ENCODE assay signal across 9 cellular contexts in genomic region chr20:50113420-50114224, GRCh38. TPM values are rescaled to one million over a fixed set of nuclear protein-coding genes. Genes with fewer than 3 reads are reported as not detected.
DNase-seq lines count a peak whose midpoint lies in the region; ATAC-seq, FAIRE-seq and TF ChIP-seq lines count a peak whose summit lies in the region.
"Had no signal": no experiment of that assay in that cellular context is flagged by ENCODE, and none has a peak within 500 bp of the region (broad histone marks: within the 10 kb centered on the region; RNA-seq: fewer than 3 reads in every experiment).

No MANE protein-coding gene starts in this region.

- DNase-seq in NCI-H1694 treated with DMSO at 0.1 percent for 48 hours (lab: John Stamatoyannopoulos, UW) (peak; percentile 38), NCI-H1694 (lab: John Stamatoyannopoulos, UW) (no peak), NCI-H128 (lab: John Stamatoyannopoulos, UW; ENCODE audit: unreplicated experiment) (no peak), GM12892 (ENCODE audit: insufficient read length) (no peak)
- no peak for DNase-seq in activated CD8-positive, alpha-beta T cell treated with anti-CD3 and anti-CD28 coated beads, Interleukin-2, amount 10 ng/mL, durations not matched to agents 7 days and 5 days
- DNase-seq in stimulated activated naive CD8-positive, alpha-beta T cell treated with anti-CD3 and anti-CD28 coated beads, Interleukin-15, amount 100 ng/mL, for 72 hours, result no peak
- no peak for DNase-seq in stimulated activated naive CD4-positive, alpha-beta T cell (lab: John Stamatoyannopoulos, UW)

- peaks cover 73% of the 10 kb centered on the region for H3K4me1 Mint-ChIP-seq in activated CD8-positive, alpha-beta T cell treated with anti-CD3 and anti-CD28 coated beads, Interleukin-2, amount 10 ng/mL, durations not matched to agents 7 days and 5 days (ENCODE audit: low read depth)
- H3K4me1 Mint-ChIP-seq in stimulated activated naive CD8-positive, alpha-beta T cell treated with anti-CD3 and anti-CD28 coated beads, Interleukin-15, amount 100 ng/mL, for 72 hours, result peaks cover 74% of the 10 kb centered on the region

- H3K4me3 Mint-ChIP-seq in activated CD8-positive, alpha-beta T cell treated with anti-CD3 and anti-CD28 coated beads, Interleukin-2, amount 10 ng/mL, durations not matched to agents 7 days and 5 days, result peak overlapping the region; percentile 97
- peak overlapping the region; percentile 94 to 98 for H3K4me3 Mint-ChIP-seq in stimulated activated naive CD8-positive, alpha-beta T cell treated with anti-CD3 and anti-CD28 coated beads, Interleukin-15, amount 100 ng/mL, for 72 hours

- H3K9me3 Mint-ChIP-seq in activated CD8-positive, alpha-beta T cell treated with anti-CD3 and anti-CD28 coated beads, Interleukin-2, amount 10 ng/mL, durations not matched to agents 7 days and 5 days (ENCODE audit: insufficient read depth), result no peaks in the 10 kb centered on the region
- no peaks in the 10 kb centered on the region for H3K9me3 Mint-ChIP-seq in stimulated activated naive CD8-positive, alpha-beta T cell treated with anti-CD3 and anti-CD28 coated beads, Interleukin-15, amount 100 ng/mL, for 72 hours

- no peak for TF ChIP-seq POLR2A in GM12892 (IDR thresholded peaks at IDR 0.05; ENCODE audit: low read depth, low read length)

- no peaks in the 10 kb centered on the region for H3K27me3 ChIP-seq in iPS-15b (ENCODE audit: control insufficient read depth, insufficient read depth, low read length)

- H3K36me3 Mint-ChIP-seq in activated CD8-positive, alpha-beta T cell treated with anti-CD3 and anti-CD28 coated beads, Interleukin-2, amount 10 ng/mL, durations not matched to agents 7 days and 5 days (ENCODE audit: low read depth), result peaks cover 33% of the 10 kb centered on the region

- H3K9ac ChIP-seq in iPS-15b (ENCODE audit: low read depth, low read length), result peak overlapping the region; percentile 85

- no peaks in the 10 kb centered on the region for H3K36me3 ChIP-seq in iPS-15b (ENCODE audit: control insufficient read depth, insufficient read depth, low read length)

- POLR2A ChIA-PET in activated CD8-positive, alpha-beta T cell treated with anti-CD3 and anti-CD28 coated beads, Interleukin-2, amount 10 ng/mL, durations not matched to agents 7 days and 5 days (lab: Charles Lee), result interaction anchor here (0.6 to 2.1 kb wide), 5 partner anchors 10 to 518 kb away, joined by 3 to 12 read pairs (median 3); partner anchors contain the start of gene PEDS1

- H3K27me3 Mint-ChIP-seq in activated CD8-positive, alpha-beta T cell treated with anti-CD3 and anti-CD28 coated beads, Interleukin-2, amount 10 ng/mL, durations not matched to agents 7 days and 5 days (ENCODE audit: low read depth), result no peaks in the 10 kb centered on the region
- H3K27me3 Mint-ChIP-seq in stimulated activated naive CD8-positive, alpha-beta T cell treated with anti-CD3 and anti-CD28 coated beads, Interleukin-15, amount 100 ng/mL, for 72 hours, result no peaks in the 10 kb centered on the region

- peaks cover 15% of the 10 kb centered on the region for H3K4me1 ChIP-seq in iPS-15b (ENCODE audit: control insufficient read depth, insufficient read depth, low read length)

- H3K4me3 ChIP-seq in iPS-15b (ENCODE audit: low read depth, low read length), result peak overlapping the region; percentile 95

- peak overlapping the region; percentile 94 for H3K27ac Mint-ChIP-seq in activated CD8-positive, alpha-beta T cell treated with anti-CD3 and anti-CD28 coated beads, Interleukin-2, amount 10 ng/mL, durations not matched to agents 7 days and 5 days
- H3K27ac Mint-ChIP-seq in stimulated activated naive CD8-positive, alpha-beta T cell treated with anti-CD3 and anti-CD28 coated beads, Interleukin-15, amount 100 ng/mL, for 72 hours, result peak overlapping the region; percentile 91 to 97

- CTCF ChIA-PET in activated CD8-positive, alpha-beta T cell treated with anti-CD3 and anti-CD28 coated beads, Interleukin-2, amount 10 ng/mL, durations not matched to agents 7 days and 5 days (lab: Charles Lee), result interaction anchor here (0.7 to 7.4 kb wide), 10 partner anchors 8 to 56 kb away, joined by 3 to 43 read pairs (median 10); partner anchors contain the start of gene PEDS1

- no peak for FAIRE-seq in GM12892 (lab: Jason Lieb, UNC)
- FAIRE-seq: D721Med had no signal

- no peaks in the 10 kb centered on the region for H3K9me3 ChIP-seq in iPS-15b (ENCODE audit: control insufficient read depth, insufficient read depth, low read length)

- ATAC-seq in activated CD8-positive, alpha-beta T cell treated with anti-CD3 and anti-CD28 coated beads, Interleukin-2, amount 10 ng/mL, durations not matched to agents 7 days and 5 days, result no peak
- no peak for ATAC-seq in stimulated activated naive CD8-positive, alpha-beta T cell treated with anti-CD3 and anti-CD28 coated beads, Interleukin-15, amount 100 ng/mL, for 72 hours

RNA-seq across cellular contexts. Expression of gene UBE2V1, which starts 0.7 kb away (rescaled TPM):
- 100 to 1,000 TPM; 120 to 131 TPM for total RNA-seq in activated CD8-positive, alpha-beta T cell treated with anti-CD3 and anti-CD28 coated beads, Interleukin-2, amount 10 ng/mL, durations not matched to agents 7 days and 5 days
- 120 TPM for polyA plus RNA-seq in GM12892 (2012; ENCODE audit: missing spikeins)

RNA-seq across cellular contexts. Expression of gene PEDS1, which starts 39.9 kb away (rescaled TPM):
- 10 to 100 TPM; 28.7 to 30.2 TPM for total RNA-seq in activated CD8-positive, alpha-beta T cell treated with anti-CD3 and anti-CD28 coated beads, Interleukin-2, amount 10 ng/mL, durations not matched to agents 7 days and 5 days
- polyA plus RNA-seq in GM12892 (2012; ENCODE audit: missing spikeins), result 10.3 TPM
